9 cellular contexts compared by ENCODE assay signal in the genomic region with DNA sequence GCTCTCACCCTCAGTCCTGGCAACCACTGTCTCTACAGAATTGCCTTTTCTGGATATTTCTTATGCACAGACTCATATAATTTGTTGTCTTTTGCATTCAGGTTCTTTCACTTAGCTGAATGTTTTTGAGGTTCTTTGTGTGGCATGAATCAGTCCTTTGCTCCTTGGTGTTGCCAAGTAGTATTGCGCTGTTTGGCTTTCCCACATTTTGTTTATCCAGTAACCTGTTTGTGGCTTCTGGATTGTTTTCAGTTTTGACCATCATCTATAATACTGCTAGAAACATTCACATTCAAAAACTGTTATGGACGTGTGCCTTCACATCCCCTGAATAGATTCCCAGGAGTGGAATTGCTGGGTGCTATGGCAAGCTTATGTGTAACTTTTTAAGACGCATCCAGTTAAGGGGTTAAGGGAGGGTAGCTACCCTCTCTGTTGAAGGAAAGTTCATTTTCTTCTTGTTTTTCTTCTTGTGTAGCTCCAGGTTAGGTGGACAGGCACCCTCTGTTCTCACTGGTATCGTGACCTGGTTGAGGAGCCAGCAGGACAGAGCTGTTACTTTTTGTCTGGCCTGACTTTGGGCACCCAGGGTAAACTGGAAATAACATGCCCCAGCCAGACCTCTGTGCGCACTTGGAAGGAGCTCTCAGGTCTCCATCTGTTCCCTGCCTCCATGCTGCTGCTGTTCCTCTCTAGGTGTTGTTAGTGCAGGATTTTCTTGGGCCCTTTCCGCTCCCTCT. TPM values are rescaled to one million over a fixed set of nuclear protein-coding genes. Genes with fewer than 3 reads are reported as not detected.
A peak's percentile ranks its signal among the peaks of the same experiment; 100 is the strongest.
DNase-seq lines count a peak whose midpoint lies in the region; ATAC-seq and TF ChIP-seq lines count a peak whose summit lies in the region.
"Had no signal": no experiment of that assay in that cellular context is flagged by ENCODE, and none has a peak within 500 bp of the region (broad histone marks: within the 10 kb centered on the region; RNA-seq: fewer than 3 reads in every experiment).

No MANE protein-coding gene starts in this region.

- no peak overlapping the region for H3K9ac ChIP-seq in stomach smooth muscle (ENCODE audit: low read length in 2 of 2)

- CTCF ChIA-PET in activated CD8-positive, alpha-beta memory T cell treated with anti-CD3 and anti-CD28 coated beads, Interleukin-2, amount 10 ng/mL, durations not matched to agents 7 days and 5 days (lab: Charles Lee), result interaction anchor here (1.0 to 4.6 kb wide), 13 partner anchors 8 to 301 kb away, joined by 3 to 93 read pairs (median 4); no protein-coding TSS in a partner anchor

- H3K4me3 ChIP-seq in stomach smooth muscle (ENCODE audit: low read length in 2 of 2) (peak overlapping the region; percentile 45 to 56), foreskin fibroblast (ENCODE audit: low read depth in 1 of 2, low read length in 2 of 2) (no peak overlapping the region)

- in situ Hi-C loops in G401 (cut with HindIII; ENCODE audit: low sequenced_read_pairs), result no loop called here

- H3K4me1 ChIP-seq in stomach smooth muscle (ENCODE audit: control insufficient read depth, insufficient read depth, low read length), result peaks cover 16% of the 10 kb centered on the region

- no peaks in the 10 kb centered on the region for H3K27me3 ChIP-seq in stomach smooth muscle (ENCODE audit: control insufficient read depth in 1 of 2, insufficient read depth in 2 of 2, low read length in 2 of 2)

- H3K9me3 Mint-ChIP-seq in activated CD8-positive, alpha-beta memory T cell treated with anti-CD3 and anti-CD28 coated beads, Interleukin-2, amount 10 ng/mL, durations not matched to agents 7 days and 5 days (ENCODE audit: low read depth), result no peaks in the 10 kb centered on the region

- no peak for ATAC-seq in activated CD8-positive, alpha-beta memory T cell treated with anti-CD3 and anti-CD28 coated beads, Interleukin-2, amount 10 ng/mL, durations not matched to agents 7 days and 5 days
- ATAC-seq in T-helper 17 cell (no peak), HG02798 (IDR thresholded peaks at IDR 0.05; ENCODE audit: poor library complexity, unreplicated experiment) (no peak)

- H3K36me3 Mint-ChIP-seq in activated CD8-positive, alpha-beta memory T cell treated with anti-CD3 and anti-CD28 coated beads, Interleukin-2, amount 10 ng/mL, durations not matched to agents 7 days and 5 days, result peaks cover 19% of the 10 kb centered on the region
- H3K36me3 Mint-ChIP-seq in T-helper 17 cell (ENCODE audit: low read depth), result no peaks in the 10 kb centered on the region

- H3K36me3 ChIP-seq in stomach smooth muscle (ENCODE audit: control insufficient read depth in 2 of 2, insufficient read depth in 2 of 2, low read length in 2 of 2), result no peaks in the 10 kb centered on the region

- no peak for TF ChIP-seq CTCF in foreskin fibroblast (IDR thresholded peaks at IDR 0.05; ENCODE audit: low read depth, low read length)

- H3K4me3 Mint-ChIP-seq in activated CD8-positive, alpha-beta memory T cell treated with anti-CD3 and anti-CD28 coated beads, Interleukin-2, amount 10 ng/mL, durations not matched to agents 7 days and 5 days, result peak overlapping the region; percentile 76
- peak overlapping the region; percentile 78 for H3K4me3 Mint-ChIP-seq in T-helper 17 cell

- H3K27ac ChIP-seq in stomach smooth muscle (ENCODE audit: low read length), result peak overlapping the region; percentile 60

- DNase-seq in activated CD8-positive, alpha-beta memory T cell treated with anti-CD3 and anti-CD28 coated beads, Interleukin-2, amount 10 ng/mL, durations not matched to agents 7 days and 5 days, result no peak
- DNase-seq in activated CD8-positive, alpha-beta memory T cell treated with anti-CD3 and anti-CD28 coated beads, Interleukin-2, amount 50 U/mL, for 48 hours, result no peak
- DNase-seq in T-helper 17 cell (no peak), fibroblast of peridontal ligament (ENCODE audit: extremely low read depth) (peak; percentile 11), G401 (ENCODE audit: low spot score) (no peak), foreskin fibroblast (no peak)
- DNase-seq: activated gamma-delta T cell treated with Interleukin-2 at 50 U/mL for 16 hours had no signal

- peak overlapping the region; percentile 94 for H3K27ac Mint-ChIP-seq in activated CD8-positive, alpha-beta memory T cell treated with anti-CD3 and anti-CD28 coated beads, Interleukin-2, amount 10 ng/mL, durations not matched to agents 7 days and 5 days
- peak overlapping the region; percentile 94 for H3K27ac Mint-ChIP-seq in T-helper 17 cell

- no peaks in the 10 kb centered on the region for H3K27me3 Mint-ChIP-seq in activated CD8-positive, alpha-beta memory T cell treated with anti-CD3 and anti-CD28 coated beads, Interleukin-2, amount 10 ng/mL, durations not matched to agents 7 days and 5 days
- H3K27me3 Mint-ChIP-seq in T-helper 17 cell, result no peaks in the 10 kb centered on the region

- H3K4me1 Mint-ChIP-seq in activated CD8-positive, alpha-beta memory T cell treated with anti-CD3 and anti-CD28 coated beads, Interleukin-2, amount 10 ng/mL, durations not matched to agents 7 days and 5 days, result peaks cover 89% of the 10 kb centered on the region
- peaks cover 81% of the 10 kb centered on the region for H3K4me1 Mint-ChIP-seq in T-helper 17 cell

- H3K9me3 ChIP-seq in T-helper 17 cell (ENCODE audit: control insufficient read depth, low read length, poor library complexity, severe bottlenecking), result no peaks in the 10 kb centered on the region
- H3K9me3 ChIP-seq in stomach smooth muscle (ENCODE audit: control insufficient read depth in 2 of 2, low read length in 2 of 2), result no peaks in the 10 kb centered on the region

RNA-seq across cellular contexts. Expression of a gene that starts 29.6 kb away (rescaled TPM):
- 100 to 1,000 TPM in 1 of 2 experiments, 10 to 100 TPM in 1; 90.2 to 126 TPM for total RNA-seq in activated CD8-positive, alpha-beta memory T cell treated with anti-CD3 and anti-CD28 coated beads, Interleukin-2, amount 10 ng/mL, durations not matched to agents 7 days and 5 days
- 10 to 100 TPM; 75.6 to 90.6 TPM for total RNA-seq in T-helper 17 cell
- not detected in 2 replicates for total RNA-seq in G401 (2014; rRNA removed; shearing (Covaris generic))

Comparison
In these comparisons a context has a peak if more than half of its experiments do, and no peak if none do; other contexts are left out.
1. H3K4me3 ChIP-seq: peak in stomach smooth muscle (2 of 2); none in foreskin fibroblast (0 of 2).
2. RNA of a gene that starts 29.6 kb away (total RNA-seq): 90.2 to 126 TPM in activated CD8-positive, alpha-beta memory T cell treated with anti-CD3 and anti-CD28 coated beads, Interleukin-2, amount 10 ng/mL, durations not matched to agents 7 days and 5 days and 75.6 to 90.6 TPM in T-helper 17 cell; not detected in G401; every median in the first group is over 10 times any median in the second.